14 cellular contexts compared by ENCODE assay signal in the genomic region with DNA sequence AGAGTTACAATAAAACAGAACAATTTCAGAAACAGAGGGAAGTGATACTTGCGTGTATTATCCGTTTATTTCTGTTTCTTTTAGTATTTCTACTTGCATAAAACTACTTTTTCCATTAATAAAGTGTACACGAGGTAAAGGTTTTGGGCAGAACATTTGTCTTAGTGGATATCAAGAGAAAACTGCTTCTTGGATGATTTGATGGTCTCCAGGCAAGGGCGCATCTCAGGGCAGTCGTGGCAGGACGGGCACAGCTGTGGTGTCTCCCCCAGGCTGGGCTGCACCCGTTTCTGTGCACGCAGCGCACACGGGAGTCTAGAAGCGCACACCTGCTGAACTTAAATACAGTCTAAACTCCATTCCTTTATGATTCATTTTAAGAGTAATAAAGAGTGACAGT. TPM values are rescaled to one million over a fixed set of nuclear protein-coding genes. Genes with fewer than 3 reads are reported as not detected.
DNase-seq lines count a peak whose midpoint lies in the region; ATAC-seq and TF ChIP-seq lines count a peak whose summit lies in the region.
"Had no signal": no experiment of that assay in that cellular context is flagged by ENCODE, and none has a peak within 500 bp of the region (broad histone marks: within the 10 kb centered on the region; RNA-seq: fewer than 3 reads in every experiment).

No MANE protein-coding gene starts in this region.

- no peaks in the 10 kb centered on the region for H3K79me2 ChIP-seq in GM23338 (replicated peaks; ENCODE audit: insufficient read depth)
- no peaks in the 10 kb centered on the region for H3K79me2 ChIP-seq in Karpas-422 (ENCODE audit: low read length)

- H4K8ac ChIP-seq in neuronal stem cell (ENCODE audit: low read depth, low read length): no peak overlapping the region

- no peak overlapping the region for H3K23ac ChIP-seq in neuronal stem cell (ENCODE audit: low read depth, low read length, poor library complexity)

- no peak overlapping the region for H2BK5ac ChIP-seq in neuronal stem cell (ENCODE audit: low read length)

- no peak overlapping the region for H2BK120ac ChIP-seq in neuronal stem cell (ENCODE audit: low read depth, low read length)

- POLR2A ChIA-PET in activated CD8-positive, alpha-beta T cell treated with anti-CD3 and anti-CD28 coated beads for 36 hours (lab: Charles Lee): no interaction called here

- H3K9me3 Mint-ChIP-seq in GM23338: peaks cover 6% of the 10 kb centered on the region; the same call in 2 of the 3 replicates
- H3K9me3 Mint-ChIP-seq in activated CD8-positive, alpha-beta T cell treated with anti-CD3 and anti-CD28 coated beads for 36 hours: peaks cover 1% of the 10 kb centered on the region

- DNase-seq in GM23338 (ENCODE audit: low spot score): no peak
- no peak for DNase-seq in activated CD8-positive, alpha-beta T cell treated with anti-CD3 and anti-CD28 coated beads for 36 hours
- DNase-seq in neuronal stem cell (ENCODE audit: low spot score): no peak
- DNase-seq in Karpas-422: no peak
- DNase-seq in mesenteric fat pad (ENCODE audit: low spot score): no peak
- DNase-seq in NCI-H82 treated with DMSO at 0.1 percent for 48 hours (lab: John Stamatoyannopoulos, UW; ENCODE audit: unreplicated experiment): no peak
- DNase-seq in NK-92 treated with Interleukin-12 subunit alpha and Interleukin-12 subunit beta, amount 100 ng/mL, for 24 hours (lab: John Stamatoyannopoulos, UW): no peak
- DNase-seq: effector memory CD8-positive, alpha-beta T cell; MM.1S; stimulated activated CD4-positive, alpha-beta T cell treated with anti-CD3 and anti-CD28 coated beads, Interleukin-4, amount 100 ng/mL, for 1 hour had no signal

- no peaks in the 10 kb centered on the region for H3K79me1 ChIP-seq in neuronal stem cell (ENCODE audit: low read depth, low read length)

- no peak overlapping the region for H3K18ac ChIP-seq in neuronal stem cell (ENCODE audit: low read length)

- H3K14ac ChIP-seq in neuronal stem cell (ENCODE audit: low read length): no peak overlapping the region

- intact Hi-C loops in activated CD8-positive, alpha-beta T cell treated with anti-CD3 and anti-CD28 coated beads for 36 hours (cut with micrococcal nuclease): no loop called here

- H4K20me1 ChIP-seq in GM23338 (replicated peaks; ENCODE audit: insufficient read depth) (no peaks in the 10 kb centered on the region), Karpas-422 (ENCODE audit: insufficient read depth, low read depth, low read length) (no peaks in the 10 kb centered on the region)

- H2BK12ac ChIP-seq in neuronal stem cell (ENCODE audit: low read length): no peak overlapping the region

- no peak overlapping the region for H3K27ac ChIP-seq in GM23338 (ENCODE audit: low read depth)
- no peak overlapping the region for H3K27ac ChIP-seq in neuronal stem cell (replicated peaks; ENCODE audit: low read length)
- H3K27ac ChIP-seq in Karpas-422 (ENCODE audit: low read length): no peak overlapping the region
- H3K27ac ChIP-seq: ascending aorta, HL-60 had no signal

- H3K36me3 ChIP-seq in GM23338 (ENCODE audit: insufficient read depth) (no peaks in the 10 kb centered on the region), neuronal stem cell (replicated peaks in 1 of 2; ENCODE audit: control insufficient read depth in 2 of 2, insufficient read depth in 2 of 2, low read length in 2 of 2) (no peaks in the 10 kb centered on the region), Karpas-422 (ENCODE audit: insufficient read depth, low read length) (no peaks in the 10 kb centered on the region)
- H3K36me3 ChIP-seq: ascending aorta had no signal

- H4K91ac ChIP-seq in neuronal stem cell (ENCODE audit: low read depth, low read length, poor library complexity): no peak overlapping the region

- H3K27me3 Mint-ChIP-seq in GM23338 (ENCODE audit: insufficient read depth, low read depth, poor library complexity): peaks cover 22% of the 10 kb centered on the region
- H3K27me3 Mint-ChIP-seq in activated CD8-positive, alpha-beta T cell treated with anti-CD3 and anti-CD28 coated beads for 36 hours: peaks cover 55% of the 10 kb centered on the region

- no peak overlapping the region for H3K27ac Mint-ChIP-seq in GM23338
- no peak overlapping the region for H3K27ac Mint-ChIP-seq in activated CD8-positive, alpha-beta T cell treated with anti-CD3 and anti-CD28 coated beads for 36 hours
- H3K27ac Mint-ChIP-seq: effector memory CD8-positive, alpha-beta T cell had no signal

- H3K9me3 ChIP-seq in neuronal stem cell (replicated peaks in 1 of 2; ENCODE audit: control insufficient read depth in 2 of 2, insufficient read depth in 1 of 2, low read depth in 1 of 2, low read length in 2 of 2) (peaks cover 0 to 3% of the 10 kb centered on the region in 2 donors), Karpas-422 (ENCODE audit: low read length) (no peaks in the 10 kb centered on the region)

- no peak for TF ChIP-seq CTCF in GM23338 (conservative IDR thresholded peaks at IDR 0.05; ENCODE audit: low read depth in 2 of 2)
- no peak for TF ChIP-seq CTCF in activated CD8-positive, alpha-beta T cell treated with anti-CD3 and anti-CD28 coated beads for 36 hours (IDR thresholded peaks at IDR 0.05)

- WGBS in neuronal stem cell (ENCODE audit: extremely low coverage in 2 of 2, insufficient read length in 2 of 2, insufficient replicate concordance in 1 of 2), 2 donors: no CpG with 5 or more reads among the region's 11 CpGs

- peaks cover 48% of the 10 kb centered on the region for H3K4me1 Mint-ChIP-seq in GM23338
- peaks cover 15% of the 10 kb centered on the region for H3K4me1 Mint-ChIP-seq in activated CD8-positive, alpha-beta T cell treated with anti-CD3 and anti-CD28 coated beads for 36 hours (ENCODE audit: low read depth)

- H3F3A ChIP-seq in GM23338 (replicated peaks; ENCODE audit: low read depth): no peaks in the 10 kb centered on the region

- H3K4me3 Mint-ChIP-seq in GM23338: peak overlapping the region; percentile 67
- peak overlapping the region; percentile 18 for H3K4me3 Mint-ChIP-seq in activated CD8-positive, alpha-beta T cell treated with anti-CD3 and anti-CD28 coated beads for 36 hours

- H2BK15ac ChIP-seq in neuronal stem cell (ENCODE audit: low read length): no peak overlapping the region

- peak overlapping the region; percentile 61 for H3K4me3 ChIP-seq in GM23338
- H3K4me3 ChIP-seq in iPS-11a (ENCODE audit: low read depth, low read length): peak overlapping the region; percentile 21
- no peak overlapping the region for H3K4me3 ChIP-seq in neuronal stem cell (ENCODE audit: low read length in 2 of 2)
- no peak overlapping the region for H3K4me3 ChIP-seq in Karpas-422 (ENCODE audit: low read length)

- no peak for ATAC-seq in GM23338
- no peak for ATAC-seq in activated CD8-positive, alpha-beta T cell treated with anti-CD3 and anti-CD28 coated beads for 36 hours
- ATAC-seq: Panc1 had no signal

- CTCF ChIA-PET in activated CD8-positive, alpha-beta T cell treated with anti-CD3 and anti-CD28 coated beads for 36 hours (lab: Charles Lee): no interaction called here

- H3K9me2 ChIP-seq in GM23338 (ENCODE audit: insufficient read depth) (peaks cover 5% of the 10 kb centered on the region; the same call in 1 of the 2 replicates), Karpas-422 (replicated peaks; ENCODE audit: insufficient read depth, low read length) (no peaks in the 10 kb centered on the region)

- peaks cover 17% of the 10 kb centered on the region for H3K4me1 ChIP-seq in GM23338 (ENCODE audit: insufficient read depth)
- peaks cover 0 to 2% of the 10 kb centered on the region in 2 donors for H3K4me1 ChIP-seq in neuronal stem cell (ENCODE audit: control insufficient read depth in 2 of 2, insufficient read depth in 1 of 2, low read depth in 1 of 2, low read length in 2 of 2)
- H3K4me1 ChIP-seq in Karpas-422 (ENCODE audit: low read length): no peaks in the 10 kb centered on the region
- H3K4me1 ChIP-seq: ascending aorta had no signal

- peak overlapping the region; percentile 79 for H3K4me2 ChIP-seq in GM23338
- H3K4me2 ChIP-seq in neuronal stem cell (ENCODE audit: insufficient read depth, low read length, poor library complexity, severe bottlenecking): peak overlapping the region; percentile 66
- H3K4me2 ChIP-seq in Karpas-422 (ENCODE audit: low read depth, low read length, poor library complexity, severe bottlenecking): no peak overlapping the region

- no peak overlapping the region for H2AK5ac ChIP-seq in neuronal stem cell (ENCODE audit: low read depth, low read length)

- H3K9ac ChIP-seq in neuronal stem cell (ENCODE audit: low read depth, low read length, poor library complexity) (no peak overlapping the region), Karpas-422 (ENCODE audit: low read length) (no peak overlapping the region)

- H3K4ac ChIP-seq in neuronal stem cell (ENCODE audit: low read length): no peak overlapping the region

- peaks cover 30% of the 10 kb centered on the region for H3K27me3 ChIP-seq in GM23338 (ENCODE audit: insufficient read depth)
- peaks cover 0 to 31% (median 12%) of the 10 kb centered on the region in 3 experiments for H3K27me3 ChIP-seq in neuronal stem cell (ENCODE audit: control insufficient read depth in 3 of 3, insufficient read depth in 3 of 3, low read depth in 1 of 3, low read length in 3 of 3)
- no peaks in the 10 kb centered on the region for H3K27me3 ChIP-seq in Karpas-422 (ENCODE audit: low read length)
- H3K27me3 ChIP-seq: ascending aorta had no signal

- peaks cover 10% of the 10 kb centered on the region; the same call in 2 of the 3 replicates for H3K36me3 Mint-ChIP-seq in GM23338 (ENCODE audit: low read depth)
- H3K36me3 Mint-ChIP-seq in activated CD8-positive, alpha-beta T cell treated with anti-CD3 and anti-CD28 coated beads for 36 hours (ENCODE audit: low read depth): no peaks in the 10 kb centered on the region

- H2AFZ ChIP-seq in GM23338 (peak overlapping the region; percentile 83; the same call in 1 of the 2 replicates), neuronal stem cell (ENCODE audit: low read length) (no peak overlapping the region), Karpas-422 (ENCODE audit: low read length) (no peak overlapping the region)

RNA-seq across cellular contexts. Expression of a gene that starts 23.4 kb away (rescaled TPM):
- 0.56 TPM in 1 of 2 replicates, not detected in the other for total RNA-seq in GM23338 (2014; rRNA removed; shearing (Covaris generic))
- polyA plus RNA-seq in GM23338 (2016; fragmentation: Nextera tagmentation; extraction: Ambion mirVana): 2.0 and 2.2 TPM in 2 replicates
- under 1 TPM; 0.43 TPM for total RNA-seq in activated CD8-positive, alpha-beta T cell treated with anti-CD3 and anti-CD28 coated beads for 36 hours
- 4.8 TPM for polyA plus RNA-seq in neuronal stem cell (2013, experiment 1 of 2)
- polyA plus RNA-seq in neuronal stem cell (2013, experiment 2 of 2): 5.2 TPM
- 1.3 and 2.3 TPM in 2 replicates for total RNA-seq in Karpas-422 (2014; rRNA removed; shearing (Covaris generic); ENCODE audit: low replicate concordance)
- total RNA-seq in mesenteric fat pad: not detected

Comparison
In these comparisons a context has a peak if more than half of its experiments do, and no peak if none do; other contexts are left out.
1. H3K4me3 ChIP-seq: peak in GM23338 (single experiment) and iPS-11a (single experiment); none in neuronal stem cell (0 of 2) and Karpas-422 (single experiment).